Comparison of ENCODE assay signal across 6 cellular contexts in the genomic region with DNA sequence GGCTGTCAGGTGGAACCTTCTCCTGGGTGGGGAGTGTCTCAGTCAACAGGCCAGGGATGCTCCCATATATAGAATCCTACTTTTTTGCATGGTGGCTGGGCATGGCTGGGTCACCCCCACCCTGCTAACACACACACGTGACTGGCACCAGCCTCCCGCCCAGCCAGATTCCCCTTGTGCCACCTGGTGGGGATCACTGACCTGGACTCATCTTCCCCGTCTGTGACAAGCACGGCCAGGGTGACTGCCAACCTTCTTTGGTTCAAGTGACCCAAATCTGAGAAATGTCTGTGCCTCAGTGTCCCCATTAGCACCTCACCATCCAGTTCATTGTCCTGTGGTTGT. TPM values are rescaled to one million over a fixed set of nuclear protein-coding genes. Genes with fewer than 3 reads are reported as not detected.
DNase-seq lines count a peak whose midpoint lies in the region; TF ChIP-seq lines count a peak whose summit lies in the region.

No MANE protein-coding gene starts in this region.

- H3K9me3 ChIP-seq in BLaER1, result no peaks in the 10 kb centered on the region

- peak; percentile 82 for DNase-seq in NCI-H1105 treated with DMSO at 0.1 percent for 48 hours (lab: John Stamatoyannopoulos, UW)
- no peak for DNase-seq in fibroblast of the aortic adventitia (ENCODE audit: low read depth)
- peak in 8 of 49 donors; percentile 8 to 75 (median 22) for DNase-seq in substantia nigra (lab: John Stamatoyannopoulos, UW)
- DNase-seq in hippocampal formation (lab: John Stamatoyannopoulos, UW), result no peak
- no peak for DNase-seq in H4 (ENCODE audit: low spot score)

- peaks cover 29% of the 10 kb centered on the region for H3K36me3 ChIP-seq in BLaER1

- no peaks in the 10 kb centered on the region for H3K27me3 ChIP-seq in BLaER1

- H3K4me1 ChIP-seq in BLaER1, result peaks cover 67% of the 10 kb centered on the region

- no peak for TF ChIP-seq CTCF in fibroblast of the aortic adventitia (IDR thresholded peaks at IDR 0.05; ENCODE audit: insufficient read depth, low read length)

- H3K9ac ChIP-seq in BLaER1, result peak overlapping the region; percentile 87

- H4K20me1 ChIP-seq in BLaER1, result peaks cover 35% of the 10 kb centered on the region

- H3K4me2 ChIP-seq in BLaER1, result peak overlapping the region; percentile 91

- H3K4me3 ChIP-seq in BLaER1 (peak overlapping the region; percentile 88), fibroblast of the aortic adventitia (ENCODE audit: low read depth, low read length) (peak overlapping the region; percentile 80)

- H3K27ac ChIP-seq in BLaER1, result peak overlapping the region; percentile 87
- peak overlapping the region; percentile 79 for H3K27ac ChIP-seq in substantia nigra (ENCODE audit: low read depth, low read length, poor library complexity, severe bottlenecking)

RNA-seq across cellular contexts. Expression of a gene that starts 1.0 kb away (rescaled TPM):
- total RNA-seq in fibroblast of the aortic adventitia (ENCODE audit: low replicate concordance), result 164 and 342 TPM in 2 replicates
- 19.0 and 28.7 TPM in 2 replicates for total RNA-seq in H4 (2014; rRNA removed; shearing (Covaris generic))

RNA-seq across cellular contexts. Expression of a gene that starts 15.0 kb away (rescaled TPM):
- 32.5 and 60.6 TPM in 2 replicates for total RNA-seq in fibroblast of the aortic adventitia (ENCODE audit: low replicate concordance)
- 162 and 211 TPM in 2 replicates for total RNA-seq in H4 (2014; rRNA removed; shearing (Covaris generic))

RNA-seq across cellular contexts. Expression of a gene that starts 41.0 kb away (rescaled TPM):
- 1.9 and 3.4 TPM in 2 replicates for total RNA-seq in fibroblast of the aortic adventitia (ENCODE audit: low replicate concordance)
- total RNA-seq in H4 (2014; rRNA removed; shearing (Covaris generic)), result not detected in 2 replicates

RNA-seq across cellular contexts. Expression of a gene that starts 52.9 kb away (rescaled TPM):
- total RNA-seq in fibroblast of the aortic adventitia (ENCODE audit: low replicate concordance), result 1.2 and 25.8 TPM in 2 replicates
- 9.5 and 13.0 TPM in 2 replicates for total RNA-seq in H4 (2014; rRNA removed; shearing (Covaris generic))
